Comparison of ENCODE assay signal across 15 cellular contexts in the genomic region with DNA sequence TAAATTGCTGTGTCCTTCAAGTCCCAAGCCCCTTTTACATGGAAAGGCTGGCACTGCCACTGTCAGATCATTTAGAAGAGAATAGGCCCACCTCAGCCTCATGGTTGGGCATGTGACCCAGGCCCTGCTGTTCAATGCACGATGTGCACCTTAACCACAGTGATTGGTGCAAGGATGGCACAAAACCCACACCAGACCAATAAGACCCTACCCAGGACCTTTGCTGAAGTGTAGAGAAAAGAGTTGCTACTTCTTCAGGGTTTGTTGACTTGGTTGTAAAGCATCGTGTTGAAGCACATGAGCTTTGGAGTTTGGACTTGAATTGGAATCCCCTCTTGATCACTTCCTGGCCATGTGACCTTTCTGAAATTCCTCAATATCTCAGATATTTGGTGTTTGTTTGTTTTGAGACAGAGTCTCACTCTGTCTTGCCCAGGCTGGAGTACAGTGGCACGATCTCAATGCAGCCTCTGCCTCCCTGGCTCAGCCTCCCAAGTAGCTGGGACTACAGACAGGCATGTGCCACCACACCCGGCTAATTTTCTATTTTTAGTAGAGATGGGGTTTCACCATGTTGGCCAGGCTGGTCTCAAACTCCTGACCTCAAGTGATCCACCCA. TPM values are rescaled to one million over a fixed set of nuclear protein-coding genes. Genes with fewer than 3 reads are reported as not detected.
DNase-seq lines count a peak whose midpoint lies in the region; ATAC-seq, FAIRE-seq and TF ChIP-seq lines count a peak whose summit lies in the region.
"Had no signal": no experiment of that assay in that cellular context is flagged by ENCODE, and none has a peak within 500 bp of the region (broad histone marks: within the 10 kb centered on the region; RNA-seq: fewer than 3 reads in every experiment).

No MANE protein-coding gene starts in this region.

- H3K4me3 ChIP-seq in kidney (ENCODE audit: low read length in 2 of 2): no peak overlapping the region
- H3K4me3 ChIP-seq: MG63 had no signal

- no peak overlapping the region for H3K9ac ChIP-seq in kidney (ENCODE audit: low read length in 2 of 2)

- H3K4me1 ChIP-seq in kidney (ENCODE audit: control insufficient read depth in 1 of 2, insufficient read depth in 1 of 2, low read depth in 1 of 2, low read length in 2 of 2): no peaks in the 10 kb centered on the region
- H3K4me1 ChIP-seq: BE2C had no signal

- FAIRE-seq in kidney (lab: Jason Lieb, UNC): no peak

- H3K4me3 Mint-ChIP-seq in activated T-cell treated with anti-CD3 and anti-CD28 coated beads, Interleukin-2, amount 50 U/mL, for 72 hours: peak overlapping the region in 1 of 2 donors; percentile 27
- no peak overlapping the region for H3K4me3 Mint-ChIP-seq in activated CD4-positive, alpha-beta memory T cell treated with anti-CD3 and anti-CD28 coated beads for 36 hours
- H3K4me3 Mint-ChIP-seq in activated CD8-positive, alpha-beta memory T cell treated with anti-CD3 and anti-CD28 coated beads, Interleukin-2, amount 10 ng/mL, durations not matched to agents 7 days and 5 days: no peak overlapping the region
- H3K4me3 Mint-ChIP-seq: CD4-positive, CD25-positive, alpha-beta regulatory T cell had no signal

- H3K4me1 Mint-ChIP-seq in activated T-cell treated with anti-CD3 and anti-CD28 coated beads, Interleukin-2, amount 50 U/mL, for 72 hours (ENCODE audit: low read depth): no peaks in the 10 kb centered on the region
- H3K4me1 Mint-ChIP-seq in activated CD4-positive, alpha-beta memory T cell treated with anti-CD3 and anti-CD28 coated beads for 36 hours (ENCODE audit: low read depth): peaks cover 27% of the 10 kb centered on the region
- H3K4me1 Mint-ChIP-seq in activated CD8-positive, alpha-beta memory T cell treated with anti-CD3 and anti-CD28 coated beads, Interleukin-2, amount 10 ng/mL, durations not matched to agents 7 days and 5 days: peaks cover 16% of the 10 kb centered on the region

- no peak for TF ChIP-seq CTCF in kidney (IDR thresholded peaks at IDR 0.05; ENCODE audit: borderline replicate concordance, extremely low read depth, insufficient read depth)

- no peaks in the 10 kb centered on the region for H3K9me3 Mint-ChIP-seq in activated T-cell treated with anti-CD3 and anti-CD28 coated beads, Interleukin-2, amount 50 U/mL, for 72 hours
- no peaks in the 10 kb centered on the region for H3K9me3 Mint-ChIP-seq in activated CD4-positive, alpha-beta memory T cell treated with anti-CD3 and anti-CD28 coated beads for 36 hours
- no peaks in the 10 kb centered on the region for H3K9me3 Mint-ChIP-seq in activated CD8-positive, alpha-beta memory T cell treated with anti-CD3 and anti-CD28 coated beads, Interleukin-2, amount 10 ng/mL, durations not matched to agents 7 days and 5 days (ENCODE audit: low read depth)
- H3K9me3 Mint-ChIP-seq: CD4-positive, CD25-positive, alpha-beta regulatory T cell had no signal

- no peak for DNase-seq in activated T-cell treated with anti-CD3 and anti-CD28 coated beads, Interleukin-2, amount 50 U/mL, for 72 hours
- no peak for DNase-seq in activated T-cell treated with anti-CD3 and anti-CD28 coated beads, Interleukin-2, amount 50 U/mL, for 1 hour
- no peak for DNase-seq in activated CD4-positive, alpha-beta memory T cell treated with anti-CD3 and anti-CD28 coated beads for 36 hours
- DNase-seq in kidney (peak; percentile 16), NCI-H748 treated with DMSO at 0.1 percent for 48 hours (lab: John Stamatoyannopoulos, UW) (no peak), NCI-H2029 treated with DMSO at 0.1 percent for 48 hours (lab: John Stamatoyannopoulos, UW) (no peak)
- DNase-seq in activated CD8-positive, alpha-beta memory T cell treated with anti-CD3 and anti-CD28 coated beads, Interleukin-2, amount 10 ng/mL, durations not matched to agents 7 days and 5 days: no peak
- DNase-seq: DMS153, GDM1, GOT3, MG63, NCI-H1048, Right ventricle myocardium superior had no signal

- POLR2A ChIA-PET in activated CD4-positive, alpha-beta memory T cell treated with anti-CD3 and anti-CD28 coated beads for 36 hours (lab: Charles Lee): interaction anchor here (0.6 to 4.6 kb wide), 3 partner anchors 25 to 120 kb away, joined by 3 to 36 read pairs (median 4); partner anchors contain the start of gene DNAJA2

- CTCF ChIA-PET in activated CD4-positive, alpha-beta memory T cell treated with anti-CD3 and anti-CD28 coated beads for 36 hours (lab: Charles Lee): interaction anchor here (0.6 to 4.7 kb wide), 17 partner anchors 11 to 1216 kb away, joined by 3 to 30 read pairs (median 4); partner anchors contain the start of genes DNAJA2 and NETO2
- CTCF ChIA-PET in activated CD8-positive, alpha-beta memory T cell treated with anti-CD3 and anti-CD28 coated beads, Interleukin-2, amount 10 ng/mL, durations not matched to agents 7 days and 5 days (lab: Charles Lee): interaction anchor here (0.6 to 3.1 kb wide), 10 partner anchors 14 to 1217 kb away, joined by 3 to 14 read pairs (median 4); partner anchors contain the start of gene NETO2

- no peaks in the 10 kb centered on the region for H3K9me3 ChIP-seq in kidney (ENCODE audit: control insufficient read depth in 1 of 2, low read length in 2 of 2)
- H3K9me3 ChIP-seq: BE2C, MG63 had no signal

- ATAC-seq in activated T-cell treated with anti-CD3 and anti-CD28 coated beads, Interleukin-2, amount 50 U/mL, for 72 hours (replicated peaks in 1 of 2): peak in 1 of 2 donors; percentile 2
- ATAC-seq in activated CD8-positive, alpha-beta memory T cell treated with anti-CD3 and anti-CD28 coated beads, Interleukin-2, amount 10 ng/mL, durations not matched to agents 7 days and 5 days: no peak

- peaks cover 0 to 2% of the 10 kb centered on the region in 2 donors for H3K36me3 ChIP-seq in kidney (ENCODE audit: control insufficient read depth in 1 of 2, insufficient read depth in 2 of 2, low read length in 2 of 2)
- H3K36me3 ChIP-seq: BE2C, MG63 had no signal

- H3K27ac ChIP-seq in kidney (ENCODE audit: low read depth in 2 of 2, low read length in 2 of 2): no peak overlapping the region

- intact Hi-C loops in activated CD4-positive, alpha-beta memory T cell treated with anti-CD3 and anti-CD28 coated beads for 36 hours (cut with micrococcal nuclease): loop anchor here (1.0 to 5.0 kb wide), 8 partner anchors 13 to 1210 kb away; partner anchors contain the start of gene C16orf87
- intact Hi-C loops in kidney (cut with DNase I): no loop called here

- peak overlapping the region; percentile 74 for H3K27ac Mint-ChIP-seq in activated T-cell treated with anti-CD3 and anti-CD28 coated beads, Interleukin-2, amount 50 U/mL, for 72 hours
- peak overlapping the region; percentile 76 for H3K27ac Mint-ChIP-seq in activated CD4-positive, alpha-beta memory T cell treated with anti-CD3 and anti-CD28 coated beads for 36 hours
- H3K27ac Mint-ChIP-seq in activated CD8-positive, alpha-beta memory T cell treated with anti-CD3 and anti-CD28 coated beads, Interleukin-2, amount 10 ng/mL, durations not matched to agents 7 days and 5 days: no peak overlapping the region

- H3K27me3 Mint-ChIP-seq in activated T-cell treated with anti-CD3 and anti-CD28 coated beads, Interleukin-2, amount 50 U/mL, for 72 hours (ENCODE audit: low read depth): no peaks in the 10 kb centered on the region
- H3K27me3 Mint-ChIP-seq in activated CD4-positive, alpha-beta memory T cell treated with anti-CD3 and anti-CD28 coated beads for 36 hours: no peaks in the 10 kb centered on the region
- H3K27me3 Mint-ChIP-seq in activated CD8-positive, alpha-beta memory T cell treated with anti-CD3 and anti-CD28 coated beads, Interleukin-2, amount 10 ng/mL, durations not matched to agents 7 days and 5 days: no peaks in the 10 kb centered on the region
- H3K27me3 Mint-ChIP-seq: CD4-positive, CD25-positive, alpha-beta regulatory T cell had no signal

- no peaks in the 10 kb centered on the region for H3K36me3 Mint-ChIP-seq in activated T-cell treated with anti-CD3 and anti-CD28 coated beads, Interleukin-2, amount 50 U/mL, for 72 hours (ENCODE audit: insufficient read depth in 2 of 2)
- H3K36me3 Mint-ChIP-seq in activated CD4-positive, alpha-beta memory T cell treated with anti-CD3 and anti-CD28 coated beads for 36 hours: no peaks in the 10 kb centered on the region
- H3K36me3 Mint-ChIP-seq in activated CD8-positive, alpha-beta memory T cell treated with anti-CD3 and anti-CD28 coated beads, Interleukin-2, amount 10 ng/mL, durations not matched to agents 7 days and 5 days: no peaks in the 10 kb centered on the region
- H3K36me3 Mint-ChIP-seq: CD4-positive, CD25-positive, alpha-beta regulatory T cell had no signal

RNA-seq across cellular contexts. Expression of gene DNAJA2, which starts 24.8 kb away (rescaled TPM):
- 10 to 100 TPM; 65.2 to 65.4 TPM for total RNA-seq in activated T-cell treated with anti-CD3 and anti-CD28 coated beads, Interleukin-2, amount 50 U/mL, for 72 hours
- total RNA-seq in activated CD4-positive, alpha-beta memory T cell treated with anti-CD3 and anti-CD28 coated beads for 36 hours: 10 to 100 TPM; 78.9 to 80.6 TPM
- 54.4 TPM for total RNA-seq in kidney
- polyA plus RNA-seq in kidney (ENCODE audit: insufficient read depth, low read depth, low replicate concordance): 47.3 TPM
- total RNA-seq in activated CD8-positive, alpha-beta memory T cell treated with anti-CD3 and anti-CD28 coated beads, Interleukin-2, amount 10 ng/mL, durations not matched to agents 7 days and 5 days: 10 to 100 TPM; 55.6 to 70.2 TPM
